In genomic region chr19:14529254-14530004, GRCh38 we compare ENCODE assay signal across 1 cellular context.
TF ChIP-seq lines count a peak whose summit lies in the region.

A gene with protein sequence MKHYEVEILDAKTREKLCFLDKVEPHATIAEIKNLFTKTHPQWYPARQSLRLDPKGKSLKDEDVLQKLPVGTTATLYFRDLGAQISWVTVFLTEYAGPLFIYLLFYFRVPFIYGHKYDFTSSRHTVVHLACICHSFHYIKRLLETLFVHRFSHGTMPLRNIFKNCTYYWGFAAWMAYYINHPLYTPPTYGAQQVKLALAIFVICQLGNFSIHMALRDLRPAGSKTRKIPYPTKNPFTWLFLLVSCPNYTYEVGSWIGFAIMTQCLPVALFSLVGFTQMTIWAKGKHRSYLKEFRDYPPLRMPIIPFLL (plus strand): TSS chr19:14529594. CDS start chr19:14529697, 103 bp downstream.

TF ChIP-seq in HEK293, 187 proteins besides CTCF, POLR2A, EP300 and RAD21 (continued from another document and continues in another):
- TF ChIP-seq ZNF366 (tag by site-specific recombination; conservative IDR thresholded peaks at IDR 0.05) (no peak), IKZF3 (tag by site-specific recombination; IDR thresholded peaks at IDR 0.05) (no peak), ZNF596 (tag by site-specific recombination; IDR thresholded peaks at IDR 0.05) (no peak), ZNF24 (tag by site-specific recombination; IDR thresholded peaks at IDR 0.05) (no peak; the same call in 1 of the 2 replicates), KLF16 (tag by site-specific recombination; IDR thresholded peaks at IDR 0.05) (peak; percentile 92), TRIM28 (IDR thresholded peaks at IDR 0.05; ENCODE audit: borderline replicate concordance, low read length) (no peak), SP3 (tag by site-specific recombination; IDR thresholded peaks at IDR 0.05) (peak; percentile 92), SP2 (tag by site-specific recombination; IDR thresholded peaks at IDR 0.05) (peak; percentile 100), ZNF302 (tag by site-specific recombination; IDR thresholded peaks at IDR 0.05; ENCODE audit: low read depth) (no peak), MZF1 (tag by site-specific recombination; IDR thresholded peaks at IDR 0.05; ENCODE audit: borderline replicate concordance) (no peak), ZNF362 (tag by site-specific recombination; IDR thresholded peaks at IDR 0.05) (no peak), ZNF292 (tag by site-specific recombination; IDR thresholded peaks at IDR 0.05; ENCODE audit: borderline replicate concordance, low read depth) (no peak), ZNF518A (tag by site-specific recombination; conservative IDR thresholded peaks at IDR 0.05; ENCODE audit: low read depth) (no peak), ZNF311 (tag by site-specific recombination; IDR thresholded peaks at IDR 0.05; ENCODE audit: borderline replicate concordance) (no peak), ZNF23 (tag by site-specific recombination; IDR thresholded peaks at IDR 0.05; ENCODE audit: borderline replicate concordance) (no peak), ZNF571 (tag by site-specific recombination; IDR thresholded peaks at IDR 0.05) (no peak), OSR2 (tag by site-specific recombination; IDR thresholded peaks at IDR 0.05) (peak; percentile 69), ZNF132 (tag by site-specific recombination; IDR thresholded peaks at IDR 0.05; ENCODE audit: borderline replicate concordance) (no peak), ZNF843 (tag by site-specific recombination; IDR thresholded peaks at IDR 0.05) (peak; percentile 73), ZSCAN30 (tag by site-specific recombination; IDR thresholded peaks at IDR 0.05) (peak; percentile 78; the same call in 1 of the 2 replicates), REPIN1 (tag by site-specific recombination; IDR thresholded peaks at IDR 0.05; ENCODE audit: low read depth) (no peak), TCF7L2 (IDR thresholded peaks at IDR 0.05; ENCODE audit: borderline replicate concordance, low read depth, low read length) (no peak), ZNF660 (tag by site-specific recombination; IDR thresholded peaks at IDR 0.05) (no peak), ZNF610 (tag by site-specific recombination; IDR thresholded peaks at IDR 0.05; ENCODE audit: borderline replicate concordance) (peak; percentile 47; the same call in 1 of the 2 replicates), ZNF76 (tag by site-specific recombination; IDR thresholded peaks at IDR 0.05; ENCODE audit: borderline replicate concordance, low read depth) (peak; percentile 70; the same call in 1 of the 2 replicates), ZBTB48 (tag by site-specific recombination; IDR thresholded peaks at IDR 0.05) (peak; percentile 35; the same call in 1 of the 2 replicates), ZNF214 (tag by site-specific recombination; IDR thresholded peaks at IDR 0.05; ENCODE audit: borderline replicate concordance) (no peak), ZBTB26 (tag by site-specific recombination; optimal IDR thresholded peaks at IDR 0.05) (peak; percentile 93), KLF1 (tag by site-specific recombination; IDR thresholded peaks at IDR 0.05) (peak; percentile 49; the same call in 1 of the 2 replicates), ZNF391 (tag by site-specific recombination; IDR thresholded peaks at IDR 0.05; ENCODE audit: borderline replicate concordance, low read depth) (peak; percentile 75; the same call in 1 of the 2 replicates)
- TF ChIP-seq, protein P1, sequence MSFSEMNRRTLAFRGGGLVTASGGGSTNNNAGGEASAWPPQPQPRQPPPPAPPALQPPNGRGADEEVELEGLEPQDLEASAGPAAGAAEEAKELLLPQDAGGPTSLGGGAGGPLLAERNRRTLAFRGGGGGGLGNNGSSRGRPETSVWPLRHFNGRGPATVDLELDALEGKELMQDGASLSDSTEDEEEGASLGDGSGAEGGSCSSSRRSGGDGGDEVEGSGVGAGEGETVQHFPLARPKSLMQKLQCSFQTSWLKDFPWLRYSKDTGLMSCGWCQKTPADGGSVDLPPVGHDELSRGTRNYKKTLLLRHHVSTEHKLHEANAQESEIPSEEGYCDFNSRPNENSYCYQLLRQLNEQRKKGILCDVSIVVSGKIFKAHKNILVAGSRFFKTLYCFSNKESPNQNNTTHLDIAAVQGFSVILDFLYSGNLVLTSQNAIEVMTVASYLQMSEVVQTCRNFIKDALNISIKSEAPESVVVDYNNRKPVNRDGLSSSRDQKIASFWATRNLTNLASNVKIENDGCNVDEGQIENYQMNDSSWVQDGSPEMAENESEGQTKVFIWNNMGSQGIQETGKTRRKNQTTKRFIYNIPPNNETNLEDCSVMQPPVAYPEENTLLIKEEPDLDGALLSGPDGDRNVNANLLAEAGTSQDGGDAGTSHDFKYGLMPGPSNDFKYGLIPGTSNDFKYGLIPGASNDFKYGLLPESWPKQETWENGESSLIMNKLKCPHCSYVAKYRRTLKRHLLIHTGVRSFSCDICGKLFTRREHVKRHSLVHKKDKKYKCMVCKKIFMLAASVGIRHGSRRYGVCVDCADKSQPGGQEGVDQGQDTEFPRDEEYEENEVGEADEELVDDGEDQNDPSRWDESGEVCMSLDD (tag by site-specific recombination; IDR thresholded peaks at IDR 0.05): peak; percentile 93
- TF ChIP-seq, protein P2, sequence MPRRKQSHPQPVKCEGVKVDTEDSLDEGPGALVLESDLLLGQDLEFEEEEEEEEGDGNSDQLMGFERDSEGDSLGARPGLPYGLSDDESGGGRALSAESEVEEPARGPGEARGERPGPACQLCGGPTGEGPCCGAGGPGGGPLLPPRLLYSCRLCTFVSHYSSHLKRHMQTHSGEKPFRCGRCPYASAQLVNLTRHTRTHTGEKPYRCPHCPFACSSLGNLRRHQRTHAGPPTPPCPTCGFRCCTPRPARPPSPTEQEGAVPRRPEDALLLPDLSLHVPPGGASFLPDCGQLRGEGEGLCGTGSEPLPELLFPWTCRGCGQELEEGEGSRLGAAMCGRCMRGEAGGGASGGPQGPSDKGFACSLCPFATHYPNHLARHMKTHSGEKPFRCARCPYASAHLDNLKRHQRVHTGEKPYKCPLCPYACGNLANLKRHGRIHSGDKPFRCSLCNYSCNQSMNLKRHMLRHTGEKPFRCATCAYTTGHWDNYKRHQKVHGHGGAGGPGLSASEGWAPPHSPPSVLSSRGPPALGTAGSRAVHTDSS (tag by site-specific recombination; IDR thresholded peaks at IDR 0.05): no peak
- TF ChIP-seq, protein P3, sequence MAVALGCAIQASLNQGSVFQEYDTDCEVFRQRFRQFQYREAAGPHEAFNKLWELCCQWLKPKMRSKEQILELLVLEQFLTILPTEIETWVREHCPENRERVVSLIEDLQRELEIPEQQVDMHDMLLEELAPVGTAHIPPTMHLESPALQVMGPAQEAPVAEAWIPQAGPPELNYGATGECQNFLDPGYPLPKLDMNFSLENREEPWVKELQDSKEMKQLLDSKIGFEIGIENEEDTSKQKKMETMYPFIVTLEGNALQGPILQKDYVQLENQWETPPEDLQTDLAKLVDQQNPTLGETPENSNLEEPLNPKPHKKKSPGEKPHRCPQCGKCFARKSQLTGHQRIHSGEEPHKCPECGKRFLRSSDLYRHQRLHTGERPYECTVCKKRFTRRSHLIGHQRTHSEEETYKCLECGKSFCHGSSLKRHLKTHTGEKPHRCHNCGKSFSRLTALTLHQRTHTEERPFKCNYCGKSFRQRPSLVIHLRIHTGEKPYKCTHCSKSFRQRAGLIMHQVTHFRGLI (tag by site-specific recombination; IDR thresholded peaks at IDR 0.05): no peak
- TF ChIP-seq, protein P4, sequence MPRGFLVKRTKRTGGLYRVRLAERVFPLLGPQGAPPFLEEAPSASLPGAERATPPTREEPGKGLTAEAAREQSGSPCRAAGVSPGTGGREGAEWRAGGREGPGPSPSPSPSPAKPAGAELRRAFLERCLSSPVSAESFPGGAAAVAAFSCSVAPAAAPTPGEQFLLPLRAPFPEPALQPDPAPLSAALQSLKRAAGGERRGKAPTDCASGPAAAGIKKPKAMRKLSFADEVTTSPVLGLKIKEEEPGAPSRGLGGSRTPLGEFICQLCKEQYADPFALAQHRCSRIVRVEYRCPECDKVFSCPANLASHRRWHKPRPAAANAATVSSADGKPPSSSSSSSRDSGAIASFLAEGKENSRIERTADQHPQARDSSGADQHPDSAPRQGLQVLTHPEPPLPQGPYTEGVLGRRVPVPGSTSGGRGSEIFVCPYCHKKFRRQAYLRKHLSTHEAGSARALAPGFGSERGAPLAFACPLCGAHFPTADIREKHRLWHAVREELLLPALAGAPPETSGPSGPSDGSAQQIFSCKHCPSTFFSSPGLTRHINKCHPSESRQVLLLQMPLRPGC (tag by site-specific recombination; IDR thresholded peaks at IDR 0.05): peak; percentile 63; the same call in 1 of the 2 replicates
- TF ChIP-seq, protein P5, sequence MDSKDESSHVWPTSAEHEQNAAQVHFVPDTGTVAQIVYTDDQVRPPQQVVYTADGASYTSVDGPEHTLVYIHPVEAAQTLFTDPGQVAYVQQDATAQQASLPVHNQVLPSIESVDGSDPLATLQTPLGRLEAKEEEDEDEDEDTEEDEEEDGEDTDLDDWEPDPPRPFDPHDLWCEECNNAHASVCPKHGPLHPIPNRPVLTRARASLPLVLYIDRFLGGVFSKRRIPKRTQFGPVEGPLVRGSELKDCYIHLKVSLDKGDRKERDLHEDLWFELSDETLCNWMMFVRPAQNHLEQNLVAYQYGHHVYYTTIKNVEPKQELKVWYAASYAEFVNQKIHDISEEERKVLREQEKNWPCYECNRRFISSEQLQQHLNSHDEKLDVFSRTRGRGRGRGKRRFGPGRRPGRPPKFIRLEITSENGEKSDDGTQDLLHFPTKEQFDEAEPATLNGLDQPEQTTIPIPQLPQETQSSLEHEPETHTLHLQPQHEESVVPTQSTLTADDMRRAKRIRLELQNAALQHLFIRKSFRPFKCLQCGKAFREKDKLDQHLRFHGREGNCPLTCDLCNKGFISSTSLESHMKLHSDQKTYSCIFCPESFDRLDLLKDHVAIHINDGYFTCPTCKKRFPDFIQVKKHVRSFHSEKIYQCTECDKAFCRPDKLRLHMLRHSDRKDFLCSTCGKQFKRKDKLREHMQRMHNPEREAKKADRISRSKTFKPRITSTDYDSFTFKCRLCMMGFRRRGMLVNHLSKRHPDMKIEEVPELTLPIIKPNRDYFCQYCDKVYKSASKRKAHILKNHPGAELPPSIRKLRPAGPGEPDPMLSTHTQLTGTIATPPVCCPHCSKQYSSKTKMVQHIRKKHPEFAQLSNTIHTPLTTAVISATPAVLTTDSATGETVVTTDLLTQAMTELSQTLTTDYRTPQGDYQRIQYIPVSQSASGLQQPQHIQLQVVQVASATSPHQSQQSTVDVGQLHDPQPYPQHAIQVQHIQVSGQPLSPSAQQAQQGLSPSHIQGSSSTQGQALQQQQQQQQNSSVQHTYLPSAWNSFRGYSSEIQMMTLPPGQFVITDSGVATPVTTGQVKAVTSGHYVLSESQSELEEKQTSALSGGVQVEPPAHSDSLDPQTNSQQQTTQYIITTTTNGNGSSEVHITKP (tag by site-specific recombination; IDR thresholded peaks at IDR 0.05): 0 out of 2 replicates have a peak, but pooled peaks have one; percentile 33
- TF ChIP-seq, protein P6, sequence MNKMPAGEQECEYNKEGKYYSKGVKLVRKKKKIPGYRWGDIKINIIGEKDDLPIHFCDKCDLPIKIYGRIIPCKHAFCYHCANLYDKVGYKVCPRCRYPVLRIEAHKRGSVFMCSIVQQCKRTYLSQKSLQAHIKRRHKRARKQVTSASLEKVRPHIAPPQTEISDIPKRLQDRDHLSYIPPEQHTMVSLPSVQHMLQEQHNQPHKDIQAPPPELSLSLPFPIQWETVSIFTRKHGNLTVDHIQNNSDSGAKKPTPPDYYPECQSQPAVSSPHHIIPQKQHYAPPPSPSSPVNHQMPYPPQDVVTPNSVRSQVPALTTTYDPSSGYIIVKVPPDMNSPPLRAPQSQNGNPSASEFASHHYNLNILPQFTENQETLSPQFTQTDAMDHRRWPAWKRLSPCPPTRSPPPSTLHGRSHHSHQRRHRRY (tag by site-specific recombination; IDR thresholded peaks at IDR 0.05): no peak
